ENCODE assay signal across 8 cellular contexts in genomic region chr20:16761305-16761829, GRCh38. TPM values are rescaled to one million over a fixed set of nuclear protein-coding genes. Genes with fewer than 3 reads are reported as not detected.
DNase-seq lines count a peak whose midpoint lies in the region; ATAC-seq, FAIRE-seq and TF ChIP-seq lines count a peak whose summit lies in the region.

No MANE protein-coding gene starts in this region.

- peaks cover 9% of the 10 kb centered on the region for H3K4me1 Mint-ChIP-seq in astrocyte (ENCODE audit: low read depth, unreplicated experiment)

- no peak overlapping the region for H3K4me3 Mint-ChIP-seq in astrocyte (ENCODE audit: unreplicated experiment)

- TF ChIP-seq CTCF in DND-41 (IDR thresholded peaks at IDR 0.05; ENCODE audit: borderline replicate concordance, extremely low read depth, low read length, poor library complexity, severe bottlenecking) (peak; percentile 73), astrocyte (IDR thresholded peaks at IDR 0.05; ENCODE audit: insufficient read depth, low read depth, low read length) (peak; percentile 72)

- H3K36me3 Mint-ChIP-seq in astrocyte (ENCODE audit: low read depth, unreplicated experiment) = no peaks in the 10 kb centered on the region

- H3K4me2 ChIP-seq in DND-41 (ENCODE audit: insufficient read depth, low read length) (no peak overlapping the region), astrocyte (ENCODE audit: low read length) (peak overlapping the region; percentile 31)

- H3K36me3 ChIP-seq in DND-41 (ENCODE audit: insufficient read depth, low read length) (no peaks in the 10 kb centered on the region), astrocyte (ENCODE audit: insufficient read depth, low read length) (no peaks in the 10 kb centered on the region)

- no peaks in the 10 kb centered on the region for H4K20me1 ChIP-seq in DND-41 (ENCODE audit: insufficient read depth, low read length)
- no peaks in the 10 kb centered on the region for H4K20me1 ChIP-seq in astrocyte (ENCODE audit: insufficient read depth, low read length)

- peak; percentile 47; the same call in 1 of the 3 replicates for ATAC-seq in DND-41 (ENCODE audit: insufficient read depth, low read depth)
- ATAC-seq in SK-N-SH treated with all-trans-retinoic acid at 6 μM for 48 hours = peak; percentile 92
- ATAC-seq in GM18505 (IDR thresholded peaks at IDR 0.05; ENCODE audit: unreplicated experiment) = no peak

- H3K79me2 ChIP-seq in DND-41 (ENCODE audit: insufficient read depth, low read length) (no peaks in the 10 kb centered on the region), astrocyte (ENCODE audit: insufficient read depth, low read length) (no peaks in the 10 kb centered on the region)

- no peak for TF ChIP-seq POLR2A in GM18505 (IDR thresholded peaks at IDR 0.05; ENCODE audit: borderline replicate concordance, extremely low read depth, insufficient read depth, insufficient read length)

- H2AFZ ChIP-seq in DND-41 (ENCODE audit: low read depth, low read length) (no peak overlapping the region), astrocyte (ENCODE audit: low read depth, low read length) (no peak overlapping the region)

- no peak overlapping the region for H3K9ac ChIP-seq in DND-41 (ENCODE audit: low read depth, low read length)
- H3K9ac ChIP-seq in astrocyte (ENCODE audit: low read length) = no peak overlapping the region

- H3K4me1 ChIP-seq in DND-41 (ENCODE audit: insufficient read depth, low read length) = no peaks in the 10 kb centered on the region
- no peaks in the 10 kb centered on the region for H3K4me1 ChIP-seq in astrocyte (ENCODE audit: insufficient read depth, low read length)

- H3K9me3 ChIP-seq in DND-41 (ENCODE audit: insufficient read depth, low read length, severe bottlenecking) (no peaks in the 10 kb centered on the region), astrocyte (ENCODE audit: insufficient read depth, low read depth, low read length) (no peaks in the 10 kb centered on the region)

- no peak overlapping the region for H3K27ac Mint-ChIP-seq in astrocyte (ENCODE audit: unreplicated experiment)

- DNase-seq in DND-41 = peak; percentile 31
- DNase-seq in H4 (ENCODE audit: low spot score) = peak; percentile 71
- DNase-seq in NCI-H1105 treated with DMSO at 0.1 percent for 48 hours (lab: John Stamatoyannopoulos, UW) = peak; percentile 72
- peak; percentile 44 for DNase-seq in astrocyte (ENCODE audit: low read depth)
- DNase-seq in hepatic stellate cell (ENCODE audit: low spot score) = peak; percentile 42
- peak; percentile 35 for DNase-seq in skeletal muscle cell (ENCODE audit: low read depth)

- no peaks in the 10 kb centered on the region for H3K9me3 Mint-ChIP-seq in astrocyte (ENCODE audit: unreplicated experiment)

- H3K27ac ChIP-seq in DND-41 (ENCODE audit: low read length) = no peak overlapping the region
- H3K27ac ChIP-seq in astrocyte (ENCODE audit: low read depth, low read length) = no peak overlapping the region

- peak; percentile 50 for FAIRE-seq in astrocyte (lab: Jason Lieb, UNC)

- H3K4me3 ChIP-seq in DND-41 (ENCODE audit: low read depth in 1 of 2, low read length in 2 of 2) (no peak overlapping the region), astrocyte (ENCODE audit: insufficient read depth, low read depth, low read length) (no peak overlapping the region), skeletal muscle cell (ENCODE audit: low read depth, low read length) (no peak overlapping the region)

- peaks cover 5% of the 10 kb centered on the region for H3K27me3 Mint-ChIP-seq in astrocyte (ENCODE audit: low read depth, unreplicated experiment)

- peaks cover 24% of the 10 kb centered on the region for H3K27me3 ChIP-seq in DND-41 (ENCODE audit: insufficient read depth, low read length, poor library complexity)
- H3K27me3 ChIP-seq in astrocyte (ENCODE audit: insufficient read depth, low read length) = peaks cover 9% of the 10 kb centered on the region

TF ChIP-seq in SK-N-SH treated with all-trans-retinoic acid at 6 μM for 48 hours, 23 proteins besides CTCF, POLR2A, EP300 and RAD21:
- no peak for TF ChIP-seq TSHZ2 (CRISPR knock-in tag; IDR thresholded peaks at IDR 0.05)
- TF ChIP-seq ZC3H10 (CRISPR knock-in tag; IDR thresholded peaks at IDR 0.05) = no peak
- TF ChIP-seq POU6F1 (CRISPR knock-in tag; IDR thresholded peaks at IDR 0.05; ENCODE audit: borderline replicate concordance, low read depth) = no peak
- TF ChIP-seq ARNTL (CRISPR knock-in tag; IDR thresholded peaks at IDR 0.05; ENCODE audit: borderline replicate concordance, low read depth) = no peak
- no peak for TF ChIP-seq CSRNP3 (CRISPR knock-in tag; IDR thresholded peaks at IDR 0.05)
- no peak for TF ChIP-seq TOX (CRISPR knock-in tag; IDR thresholded peaks at IDR 0.05; ENCODE audit: borderline replicate concordance)
TF ChIP-seq in SK-N-SH treated with all-trans-retinoic acid at 6 μM for 48 hours: peak in this region for 0.

RNA-seq across cellular contexts. Expression of gene OTOR, which starts 13.2 kb away (rescaled TPM):
- total RNA-seq in H4 (2014; rRNA removed; shearing (Covaris generic)) = not detected in 2 replicates
- total RNA-seq in astrocyte = not detected in 2 replicates

RNA-seq across cellular contexts. Expression of gene SNRPB2, which starts 31.5 kb away (rescaled TPM):
- 129 and 143 TPM in 2 replicates for total RNA-seq in H4 (2014; rRNA removed; shearing (Covaris generic))
- 70.7 and 76.3 TPM in 2 replicates for total RNA-seq in astrocyte
